ENCODE assay signal across 15 cellular contexts in genomic region chr22:45254789-45255261, GRCh38. TPM values are rescaled to one million over a fixed set of nuclear protein-coding genes. Genes with fewer than 3 reads are reported as not detected.
DNase-seq lines count a peak whose midpoint lies in the region; ATAC-seq, FAIRE-seq and TF ChIP-seq lines count a peak whose summit lies in the region.
"Had no signal": no experiment of that assay in that cellular context is flagged by ENCODE, and none has a peak within 500 bp of the region (broad histone marks: within the 10 kb centered on the region; RNA-seq: fewer than 3 reads in every experiment).

No MANE protein-coding gene starts in this region.

- intact Hi-C loops in mucosa of descending colon (cut with DNase I, micrococcal nuclease): no loop called here

- TF ChIP-seq CTCF in mucosa of descending colon (IDR thresholded peaks at IDR 0.05): no peak

- H3K4me3 ChIP-seq in mucosa of descending colon: no peak overlapping the region

- DNase-seq in NK-92 treated with Interleukin-12 subunit alpha and Interleukin-12 subunit beta, amount 100 ng/mL, for 24 hours (lab: John Stamatoyannopoulos, UW): peak; percentile 35
- DNase-seq in NK-92 (lab: John Stamatoyannopoulos, UW; ENCODE audit: unreplicated experiment): no peak
- DNase-seq in RCC 7860 (ENCODE audit: low spot score): peak; percentile 47
- no peak for DNase-seq in mucosa of descending colon
- DNase-seq in OCI-M1 (lab: John Stamatoyannopoulos, UW): no peak
- no peak for DNase-seq in A172 (ENCODE audit: low spot score)
- DNase-seq in NCI-H2171 treated with DMSO at 0.1 percent for 48 hours (lab: John Stamatoyannopoulos, UW): no peak
- DNase-seq: cortex of kidney, DND-41, Kasumi-1, NCI-H526 treated with DMSO at 0.1 percent for 48 hours had no signal

- no peaks in the 10 kb centered on the region for H3K4me1 ChIP-seq in mucosa of descending colon (ENCODE audit: low read depth)

- FAIRE-seq in RCC 7860 (lab: Jason Lieb, UNC): peak; percentile 31
- FAIRE-seq: A204.1 had no signal

- H3K36me3 ChIP-seq in mucosa of descending colon (ENCODE audit: low read depth): no peaks in the 10 kb centered on the region

- peak; percentile 52 for ATAC-seq in GM21381 (IDR thresholded peaks at IDR 0.05; ENCODE audit: unreplicated experiment)
- ATAC-seq in mucosa of descending colon: peak; percentile 25

- no peaks in the 10 kb centered on the region for H3K9me3 ChIP-seq in mucosa of descending colon

RNA-seq across cellular contexts. Expression of gene KIAA0930, which starts 14.1 kb away (rescaled TPM):
- 10 to 100 TPM; 32.7 to 62.4 (median 37.7) TPM for total RNA-seq in mucosa of descending colon
- 83.1 and 92.5 TPM in 2 replicates for total RNA-seq in A172 (2014; rRNA removed; shearing (Covaris generic))

RNA-seq across cellular contexts. Expression of gene UPK3A, which starts 29.9 kb away (rescaled TPM):
- under 1 TPM in 1 of 3 donors, not detected in 2; 0.67 TPM for total RNA-seq in mucosa of descending colon
- not detected in 2 replicates for total RNA-seq in A172 (2014; rRNA removed; shearing (Covaris generic))
- total RNA-seq: glomerular endothelial cell, posterior vena cava had no signal

RNA-seq across cellular contexts. Expression of gene FAM118A, which starts 54.9 kb away (rescaled TPM):
- total RNA-seq in mucosa of descending colon: 10 to 100 TPM; 50.1 to 86.0 (median 55.1) TPM
- total RNA-seq in A172 (2014; rRNA removed; shearing (Covaris generic)): 20.8 and 21.8 TPM in 2 replicates

Comparison
In these comparisons a context has a peak if more than half of its experiments do, and no peak if none do; other contexts are left out.
1. DNase-seq: peak in NK-92 treated with Interleukin-12 subunit alpha and Interleukin-12 subunit beta, amount 100 ng/mL, for 24 hours (single experiment) and RCC 7860 (single experiment); none in NK-92 (single experiment), mucosa of descending colon (0 of 3), OCI-M1 (single experiment), A172 (single experiment) and NCI-H2171 treated with DMSO at 0.1 percent for 48 hours (single experiment).